ENCODE assay signal across 8 cellular contexts in the genomic region with DNA sequence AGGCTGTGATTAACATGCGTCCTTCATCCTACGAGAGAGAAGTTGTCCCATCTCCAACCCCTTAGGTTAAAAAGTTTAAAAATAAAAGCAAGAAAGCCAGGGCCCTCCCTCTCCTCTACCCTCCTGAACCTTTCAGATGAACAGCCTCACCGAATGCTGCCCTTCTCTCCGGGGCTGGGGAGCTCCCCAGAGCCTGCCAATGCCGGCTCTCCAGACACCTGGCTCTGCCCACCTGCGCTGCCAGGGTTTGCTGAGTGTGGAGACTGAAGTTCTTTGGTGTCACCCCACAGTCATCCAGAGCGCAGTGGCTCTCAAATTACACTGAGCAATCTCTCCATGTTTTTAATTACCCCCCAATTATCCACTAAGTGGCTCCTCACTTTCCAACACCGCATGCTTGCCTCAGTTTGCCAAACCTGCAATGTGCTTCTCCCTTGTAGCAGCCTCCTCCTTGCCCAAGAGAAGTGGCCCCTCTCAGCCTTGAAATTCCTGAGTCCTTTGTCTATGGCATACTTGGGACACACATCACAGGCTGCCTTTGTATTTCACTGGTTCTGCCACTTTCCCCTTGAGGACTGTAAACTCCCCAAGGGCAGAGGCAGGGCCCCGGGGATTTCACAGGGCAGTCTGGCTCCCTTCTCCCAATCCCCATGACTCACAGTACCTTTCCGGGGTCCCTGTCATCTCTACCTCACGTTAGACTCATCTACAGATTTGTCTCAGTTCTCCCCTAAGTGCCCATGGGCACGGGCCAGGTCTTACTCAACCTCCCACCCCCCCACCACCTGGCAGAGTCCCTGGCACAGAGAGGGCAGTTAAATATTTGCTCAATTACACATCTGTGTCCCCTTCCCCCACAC. TPM values are rescaled to one million over a fixed set of nuclear protein-coding genes. Genes with fewer than 3 reads are reported as not detected.
DNase-seq lines count a peak whose midpoint lies in the region; ATAC-seq, FAIRE-seq and TF ChIP-seq lines count a peak whose summit lies in the region.

No MANE protein-coding gene starts in this region.

- no peak for TF ChIP-seq RAD21 in K562 (CRISPR knock-in tag; conservative IDR thresholded peaks at IDR 0.05 in 1 of 2, IDR thresholded peaks at IDR 0.05 in 1 of 2)

- CTCF ChIA-PET in K562 (lab: Yijun Ruan, JAX; ENCODE audit: low intra/inter-chr PET ratio) = no interaction called here

- DNase-seq in activated gamma-delta T cell treated with Interleukin-2 at 50 U/mL for 16 hours (peak; percentile 40), activated gamma-delta T cell (lab: John Stamatoyannopoulos, UW) (no peak), SK-N-MC (ENCODE audit: low read depth, low spot score) (no peak), K562 (ENCODE audit: extremely low read depth in 1 of 4, low spot score in 3 of 4) (no peak), kidney glomerular epithelial cell (lab: John Stamatoyannopoulos, UW) (peak; percentile 84), NCI-H774 (lab: John Stamatoyannopoulos, UW) (no peak)
- peak; percentile 47 to 70 for DNase-seq in stimulated activated CD4-positive, alpha-beta T cell treated with anti-CD3 and anti-CD28 coated beads, Interleukin-4, amount 100 ng/mL, for 48 hours (ENCODE audit: low read depth in 2 of 2)

- H3K9ac ChIP-seq in SK-N-MC (ENCODE audit: insufficient read length) (peak overlapping the region; percentile 88), K562 (ENCODE audit: insufficient read depth in 1 of 2, low read depth in 2 of 2, low read length in 2 of 2) (peak overlapping the region; percentile 76 to 91)

- no peaks in the 10 kb centered on the region for H3K9me3 ChIP-seq in SK-N-MC (ENCODE audit: low read depth, low read length)
- no peaks in the 10 kb centered on the region for H3K9me3 ChIP-seq in K562 (replicated peaks; ENCODE audit: control insufficient read depth, insufficient read depth, low read depth, low read length)

- intact Hi-C loops in K562 (cut with micrococcal nuclease) = loop anchor here (5.0 to 10.0 kb wide), 2 partner anchors 37 to 69 kb away; no protein-coding TSS in a partner anchor

- TF ChIP-seq CTCF in K562 (IDR thresholded peaks at IDR 0.05 in 2 of 3, conservative IDR thresholded peaks at IDR 0.05 in 1 of 3; ENCODE audit: insufficient read depth in 2 of 3, low read depth in 1 of 3, low read length in 3 of 3) = no peak

- no peaks in the 10 kb centered on the region for H3K9me1 ChIP-seq in K562 (ENCODE audit: control insufficient read depth, insufficient read depth, low read length)

- ATAC-seq in K562 (no peak), HG02642 (IDR thresholded peaks at IDR 0.05; ENCODE audit: poor library complexity, unreplicated experiment) (no peak)

- H3K4me1 ChIP-seq in K562 (replicated peaks in 1 of 2; ENCODE audit: control insufficient read depth in 2 of 2, insufficient read depth in 2 of 2, low read length in 2 of 2) = peaks cover 19 to 22% of the 10 kb centered on the region in 2 experiments; a peak in 4 of 5 replicates

- no peak for TF ChIP-seq POLR2A in K562 (conservative IDR thresholded peaks at IDR 0.05)

- POLR2A ChIA-PET in K562 (lab: Yijun Ruan, JAX) = interaction anchor here (1.6 to 1.8 kb wide), 2 partner anchors 7 to 10 kb away, joined by 4 to 8 read pairs; no protein-coding TSS in a partner anchor

- H3K27me3 ChIP-seq in K562 (ENCODE audit: control insufficient read depth in 2 of 2, insufficient read depth in 2 of 2, low read length in 2 of 2) = no peaks in the 10 kb centered on the region

- in situ Hi-C loops in K562 (cut with MboI) = no loop called here

- FAIRE-seq in K562 (lab: Jason Lieb, UNC) = no peak

- H3K27ac ChIP-seq in SK-N-MC (peak overlapping the region; percentile 85), K562 (ENCODE audit: extremely low read depth, low read depth, low read length) (no peak overlapping the region; the same call in 1 of the 3 replicates)

- peaks cover 59% of the 10 kb centered on the region for H3K79me2 ChIP-seq in K562 (ENCODE audit: control insufficient read depth, insufficient read depth, low read length)

- TSS peak; percentile 56 for BruUV-seq in K562 (replicated peaks; lab: Mats Ljungman, UMichigan)

- H3K4me2 ChIP-seq in K562 (ENCODE audit: insufficient read depth, low read length) = peak overlapping the region; percentile 73

- H3K4me3 ChIP-seq in SK-N-MC (peak overlapping the region; percentile 90), K562 (peak overlapping the region; percentile 76)

- H4K20me1 ChIP-seq in K562 (replicated peaks; ENCODE audit: control insufficient read depth, insufficient read depth, low read length) = peaks cover 27% of the 10 kb centered on the region; the same call in 1 of the 2 replicates

- no peak for TF ChIP-seq EP300 in K562 (IDR thresholded peaks at IDR 0.05; ENCODE audit: low read length)

- H3K36me3 ChIP-seq in SK-N-MC (ENCODE audit: insufficient read depth, low read length) (no peaks in the 10 kb centered on the region), K562 (ENCODE audit: control insufficient read depth, insufficient read depth, low read length) (peaks cover 20% of the 10 kb centered on the region; the same call in 2 of the 3 replicates)

- H2AFZ ChIP-seq in K562 (ENCODE audit: low read depth, low read length) = no peak overlapping the region

- 60% methylated on average over 11 of the region's 12 CpGs for WGBS in K562 (ENCODE audit: insufficient coverage, low coverage, missing lambda C conversion rate)

TF ChIP-seq in K562, 482 proteins besides CTCF, POLR2A, EP300 and RAD21:
- TF ChIP-seq PHF20 (IDR thresholded peaks at IDR 0.05; ENCODE audit: partially characterized antibody) (no peak), ZNF124 (CRISPR knock-in tag; IDR thresholded peaks at IDR 0.05) (no peak), POLR2G (IDR thresholded peaks at IDR 0.05; ENCODE audit: low read depth, low read length) (0 out of 2 replicates have a peak, but pooled peaks have one; percentile 16)

RNA-seq across cellular contexts. Expression of a gene that starts 2.0 kb away (rescaled TPM):
- total RNA-seq in K562 (2011; cell fraction: chromatin; rRNA removed; ENCODE audit: low replicate concordance) = 136 and 261 TPM in 2 replicates
- total RNA-seq in K562 (2011; cell fraction: nucleolus; rRNA removed) = 51.3 and 57.4 TPM in 2 replicates
- 65.9 and 76.0 TPM in 2 replicates for total RNA-seq in K562 (2011; cell fraction: nucleoplasm; rRNA removed)
- total RNA-seq in K562 (2014; rRNA removed) = 60.1 and 60.4 TPM in 2 replicates
- total RNA-seq in K562 (2014; rRNA removed; fragmentation: Illumina TruSeq; extraction: Trizol) = 24.6 and 33.6 TPM in 2 replicates
- 24.1 and 30.5 TPM in 2 replicates for total RNA-seq in K562 (2015; rRNA removed; fragmentation: Illumina TruSeq; extraction: Trizol)
- 94.6 and 111 TPM in 2 replicates for total RNA-seq in K562 (2021)
- polyA plus RNA-seq in K562 (2011; rRNA removed) = 24.1 and 34.2 TPM in 2 replicates
- 10.2 and 12.5 TPM in 2 replicates for polyA plus RNA-seq in K562 (2011; cell fraction: cytosol; rRNA removed)
- 32.6 and 34.6 TPM in 2 replicates for polyA plus RNA-seq in K562 (2011; cell fraction: nucleus; rRNA removed)
- 54.3 and 92.2 TPM in 2 replicates for polyA plus RNA-seq in K562 (2012)
- 31.3 and 44.5 TPM in 2 replicates for polyA plus RNA-seq in K562 (2014; fragmentation: Illumina TruSeq; extraction: Trizol)
- 1 to 10 TPM in 1 of 2 experiments, under 1 TPM in 1; 0.71 to 1.3 TPM for polyA plus RNA-seq in K562 (2014; fragmentation: Nextera tagmentation; extraction: Ambion mirVana)
- polyA plus RNA-seq in K562 (2014; rRNA removed) = 34.2 and 37.4 TPM in 2 replicates
- polyA minus RNA-seq in K562 (2011; rRNA and poly(A)+ RNA removed) = 90.2 and 122 TPM in 2 replicates
- 59.8 and 63.1 TPM in 2 replicates for polyA minus RNA-seq in K562 (2011; cell fraction: cytosol; rRNA and poly(A)+ RNA removed)
- 20.6 and 41.5 TPM in 2 replicates for polyA minus RNA-seq in K562 (2011; cell fraction: nucleus; rRNA and poly(A)+ RNA removed)

Comparison
In these comparisons a context has a peak if more than half of its experiments do, and no peak if none do; other contexts are left out.
1. DNase-seq: peak in activated gamma-delta T cell treated with Interleukin-2 at 50 U/mL for 16 hours (single experiment), kidney glomerular epithelial cell (single experiment) and stimulated activated CD4-positive, alpha-beta T cell treated with anti-CD3 and anti-CD28 coated beads, Interleukin-4, amount 100 ng/mL, for 48 hours (2 of 2); none in activated gamma-delta T cell (single experiment), SK-N-MC (single experiment), K562 (0 of 4) and NCI-H774 (single experiment).